16 cellular contexts compared by ENCODE assay signal in genomic region chr18:56374005-56374655, GRCh38.
A peak's percentile ranks its signal among the peaks of the same experiment; 100 is the strongest.
DNase-seq lines count a peak whose midpoint lies in the region; TF ChIP-seq lines count a peak whose summit lies in the region.
"Had no signal": no experiment of that assay in that cellular context is flagged by ENCODE, and none has a peak within 500 bp of the region (broad histone marks: within the 10 kb centered on the region; RNA-seq: fewer than 3 reads in every experiment).

No MANE protein-coding gene starts in this region.

- CTCF ChIA-PET in mammary epithelial cell (lab: Charles Lee; ENCODE audit: low non-redundant PET), result no interaction called here

- TF ChIP-seq CTCF in Loucy (conservative IDR thresholded peaks at IDR 0.05; ENCODE audit: low read length) (no peak), mammary epithelial cell (conservative IDR thresholded peaks at IDR 0.05 in 1 of 2, IDR thresholded peaks at IDR 0.05 in 1 of 2; ENCODE audit: extremely low read depth in 1 of 2, insufficient read depth in 1 of 2, low read depth in 1 of 2, low read length in 2 of 2) (no peak)

- no peaks in the 10 kb centered on the region for H3K9me3 ChIP-seq in Loucy (ENCODE audit: insufficient read depth, low read depth, low read length)
- no peaks in the 10 kb centered on the region for H3K9me3 ChIP-seq in mammary epithelial cell (replicated peaks; ENCODE audit: insufficient read depth, low read length)
- H3K9me3 ChIP-seq: esophagus squamous epithelium, pancreas had no signal

- H3K4me1 ChIP-seq in Loucy (ENCODE audit: insufficient read depth, low read length, poor library complexity, severe bottlenecking) (no peaks in the 10 kb centered on the region), mammary epithelial cell (ENCODE audit: insufficient read depth, low read length) (peaks cover 4% of the 10 kb centered on the region)
- H3K4me1 ChIP-seq: pancreas had no signal

- no peak overlapping the region for H3K27ac ChIP-seq in mammary epithelial cell (ENCODE audit: insufficient read depth, low read depth, low read length)
- H3K27ac ChIP-seq: pancreas had no signal

- H4K20me1 ChIP-seq in Loucy (ENCODE audit: insufficient read depth, low read length, poor library complexity, severe bottlenecking) (no peaks in the 10 kb centered on the region), mammary epithelial cell (ENCODE audit: insufficient read depth, low read length) (no peaks in the 10 kb centered on the region)

- H3K9ac ChIP-seq in Loucy (ENCODE audit: low read depth, low read length, poor library complexity, severe bottlenecking) (no peak overlapping the region), mammary epithelial cell (ENCODE audit: insufficient read depth, low read length) (no peak overlapping the region)

- intact Hi-C loops in mammary epithelial cell (cut with micrococcal nuclease), result no loop called here

- H3K36me3 ChIP-seq in Loucy (ENCODE audit: insufficient read depth, low read length) (no peaks in the 10 kb centered on the region), mammary epithelial cell (ENCODE audit: insufficient read depth, low read length) (no peaks in the 10 kb centered on the region)
- H3K36me3 ChIP-seq: esophagus squamous epithelium, pancreas had no signal

- DNase-seq in Caki2 (ENCODE audit: low read depth) (peak; percentile 41), mammary epithelial cell (peak; percentile 8), iris pigment epithelial cell (ENCODE audit: low read depth) (peak; percentile 9), middle frontal gyrus (ENCODE audit: extremely low spot score, low spot score) (no peak), cerebellum (ENCODE audit: low spot score) (no peak)
- no peak for DNase-seq in stimulated activated CD4-positive, alpha-beta T cell treated with anti-CD3 and anti-CD28 coated beads, Interleukin-15, amount 100 ng/mL, for 24 hours
- DNase-seq in stimulated activated CD4-positive, alpha-beta T cell treated with anti-CD3 and anti-CD28 coated beads, Interleukin-1b, Interleukin-23, amount 100 ng/mL, for 48 hours, result no peak
- DNase-seq: activated CD8-positive, alpha-beta T cell treated with anti-CD3 and anti-CD28 coated beads for 36 hours; activated T-cell treated with anti-CD3 and anti-CD28 coated beads, Interleukin-2, amount 50 U/mL, for 48 hours; CD8-positive, alpha-beta T cell; esophagus squamous epithelium; NCI-H774; pancreas; stimulated activated CD4-positive, alpha-beta T cell treated with anti-CD3 and anti-CD28 coated beads, Interleukin-4, amount 100 ng/mL, for 24 hours; T-cell had no signal

- H2AFZ ChIP-seq in Loucy (ENCODE audit: low read length) (peak overlapping the region; percentile 51; the same call in 1 of the 2 replicates), mammary epithelial cell (ENCODE audit: low read depth, low read length) (peak overlapping the region; percentile 6)

- in situ Hi-C loops in Caki2 (cut with HindIII; ENCODE audit: low pct_unique_long_range_greater_than_20kb, low sequenced_read_pairs), result no loop called here
- in situ Hi-C loops in mammary epithelial cell (cut with MboI; ENCODE audit: low sequenced_read_pairs in 2 of 2), result no loop called here

- 74% methylated on average over 3 of the region's 3 CpGs for WGBS in mammary epithelial cell (ENCODE audit: low coverage, missing lambda C conversion rate)

- dilution Hi-C loops in mammary epithelial cell (cut with HindIII; ENCODE audit: low sequenced_read_pairs), result no loop called here

- H3K27me3 ChIP-seq in Loucy (ENCODE audit: insufficient read depth, low read length, poor library complexity, severe bottlenecking) (no peaks in the 10 kb centered on the region), mammary epithelial cell (ENCODE audit: insufficient read depth, low read length) (no peaks in the 10 kb centered on the region)
- H3K27me3 ChIP-seq: esophagus squamous epithelium, pancreas had no signal

- no TSS peak for BruUV-seq in mammary epithelial cell (replicated peaks; lab: Mats Ljungman, UMichigan)

- no peaks in the 10 kb centered on the region for H3K9me2 ChIP-seq in Loucy (replicated peaks; ENCODE audit: low read depth, low read length)

- no peaks in the 10 kb centered on the region for H3F3A ChIP-seq in Loucy (ENCODE audit: low read depth)

- H3K79me2 ChIP-seq in Loucy (ENCODE audit: insufficient read depth, low read length) (no peaks in the 10 kb centered on the region), mammary epithelial cell (ENCODE audit: insufficient read depth, low read length) (no peaks in the 10 kb centered on the region)

- H3K4me2 ChIP-seq in Loucy (ENCODE audit: low read depth, low read length, poor library complexity, severe bottlenecking), result peak overlapping the region; percentile 16
- H3K4me2 ChIP-seq in mammary epithelial cell (ENCODE audit: insufficient read depth, low read depth, low read length), result peak overlapping the region; percentile 33

- H3K4me3 ChIP-seq in Loucy (ENCODE audit: low read length, poor library complexity, severe bottlenecking) (no peak overlapping the region), mammary epithelial cell (replicated peaks in 1 of 3; ENCODE audit: insufficient read depth in 1 of 3, low read depth in 2 of 3, low read length in 3 of 3) (no peak overlapping the region)
- H3K4me3 ChIP-seq: esophagus squamous epithelium, pancreas had no signal

Comparison
In these comparisons a context has a peak if more than half of its experiments do, and no peak if none do; other contexts are left out.
1. DNase-seq: peak in Caki2 (single experiment), mammary epithelial cell (single experiment) and iris pigment epithelial cell (single experiment); none in stimulated activated CD4-positive, alpha-beta T cell treated with anti-CD3 and anti-CD28 coated beads, Interleukin-15, amount 100 ng/mL, for 24 hours (single experiment), stimulated activated CD4-positive, alpha-beta T cell treated with anti-CD3 and anti-CD28 coated beads, Interleukin-1b, Interleukin-23, amount 100 ng/mL, for 48 hours (single experiment), middle frontal gyrus (single experiment) and cerebellum (single experiment).